In genomic region chr6:25991785-25992412, GRCh38 we compare ENCODE assay signal across 8 cellular contexts.
DNase-seq lines count a peak whose midpoint lies in the region; ATAC-seq and TF ChIP-seq lines count a peak whose summit lies in the region.

No MANE protein-coding gene starts in this region.

- TF ChIP-seq CTCF in C4-2B (conservative IDR thresholded peaks at IDR 0.05) = no peak

- DNase-seq in NOMO-1 treated with dmso at 0.1 percent for 144 hours (lab: John Stamatoyannopoulos, UW; ENCODE audit: unreplicated experiment) (peak; percentile 66), activated T-cell treated with anti-CD3 and anti-CD28 coated beads for 4 hours (peak; percentile 9), epithelial cell of prostate (ENCODE audit: low read depth, low spot score) (no peak), midbrain (lab: John Stamatoyannopoulos, UW) (peak; percentile 79)
- DNase-seq in stimulated activated CD8-positive, alpha-beta memory T cell treated with anti-CD3 and anti-CD28 coated beads, Interleukin-4, amount 100 ng/mL, for 48 hours = peak; percentile 62

- ATAC-seq in GM19397 (IDR thresholded peaks at IDR 0.05; ENCODE audit: unreplicated experiment) = peak; percentile 54
- peak; percentile 50 for ATAC-seq in HG03460 (IDR thresholded peaks at IDR 0.05; ENCODE audit: unreplicated experiment)

- peak overlapping the region; percentile 18; the same call in 1 of the 2 replicates for H3K27ac ChIP-seq in C4-2B
- peak overlapping the region; percentile 71 for H3K27ac ChIP-seq in epithelial cell of prostate
